Comparison of ENCODE assay signal across 12 cellular contexts in genomic region chr3:13574798-13575451, GRCh38. TPM values are rescaled to one million over a fixed set of nuclear protein-coding genes. Genes with fewer than 3 reads are reported as not detected.
DNase-seq lines count a peak whose midpoint lies in the region; ATAC-seq and TF ChIP-seq lines count a peak whose summit lies in the region.
"Had no signal": no experiment of that assay in that cellular context is flagged by ENCODE, and none has a peak within 500 bp of the region (broad histone marks: within the 10 kb centered on the region; RNA-seq: fewer than 3 reads in every experiment).

No MANE protein-coding gene starts in this region.

- WGBS in SK-N-SH (ENCODE audit: low lambda C conversion rate), result 37% methylated on average over 8 of the region's 18 CpGs
- 42% methylated on average over 18 of the region's 18 CpGs for WGBS in right cardiac atrium

- H3K9me3 ChIP-seq in SK-N-SH, result no peaks in the 10 kb centered on the region
- no peaks in the 10 kb centered on the region for H3K9me3 ChIP-seq in right cardiac atrium (ENCODE audit: control insufficient read depth, low read length)
- no peaks in the 10 kb centered on the region for H3K9me3 ChIP-seq in PC-9 (ENCODE audit: insufficient read depth, low read depth)
- H3K9me3 ChIP-seq: mucosa of descending colon had no signal

- no peaks in the 10 kb centered on the region for H3K9me3 Mint-ChIP-seq in stimulated activated naive CD8-positive, alpha-beta T cell treated with anti-CD3 and anti-CD28 coated beads, Interleukin-15, Interleukin-2, amounts not matched to agents 100 ng/mL and 50 ng/mL, for 24 hours
- H3K9me3 Mint-ChIP-seq: activated naive CD4-positive, alpha-beta T cell treated with anti-CD3 and anti-CD28 coated beads, Interleukin-2, amount 50 U/mL, for 24 hours had no signal

- peaks cover 18% of the 10 kb centered on the region for H3K4me1 Mint-ChIP-seq in stimulated activated naive CD8-positive, alpha-beta T cell treated with anti-CD3 and anti-CD28 coated beads, Interleukin-15, Interleukin-2, amounts not matched to agents 100 ng/mL and 50 ng/mL, for 24 hours (ENCODE audit: low read depth)
- H3K4me1 Mint-ChIP-seq: activated naive CD4-positive, alpha-beta T cell treated with anti-CD3 and anti-CD28 coated beads, Interleukin-2, amount 50 U/mL, for 24 hours had no signal

- H2AFZ ChIP-seq in SK-N-SH (ENCODE audit: low read depth) (no peak overlapping the region), PC-9 (no peak overlapping the region)

- CTCF ChIA-PET in SK-N-SH (lab: Yijun Ruan, JAX), result interaction anchor here (0.7 to 12.6 kb wide), 8 partner anchors 11 to 83 kb away, joined by 3 to 138 read pairs (median 4); no protein-coding TSS in a partner anchor
- CTCF ChIA-PET in PC-9 (lab: Charles Lee), result no interaction called here

- no peaks in the 10 kb centered on the region for H3K9me2 ChIP-seq in SK-N-SH
- H3K9me2 ChIP-seq in PC-9 (ENCODE audit: insufficient read depth), result no peaks in the 10 kb centered on the region

- no peak overlapping the region for H3K9ac ChIP-seq in SK-N-SH

- no peaks in the 10 kb centered on the region for H3K27me3 ChIP-seq in SK-N-SH (ENCODE audit: insufficient read depth)
- no peaks in the 10 kb centered on the region for H3K27me3 ChIP-seq in right cardiac atrium (ENCODE audit: control insufficient read depth, insufficient read depth)
- H3K27me3 ChIP-seq in PC-9 (ENCODE audit: insufficient read depth, low read depth), result no peaks in the 10 kb centered on the region

- no peak for TF ChIP-seq EP300 in SK-N-SH (IDR thresholded peaks at IDR 0.05; ENCODE audit: borderline replicate concordance in 1 of 2, low read depth in 1 of 2, low read length in 1 of 2)

- no peak for TF ChIP-seq RAD21 in SK-N-SH (IDR thresholded peaks at IDR 0.05; ENCODE audit: low read length)

- no peaks in the 10 kb centered on the region for H3K27me3 Mint-ChIP-seq in stimulated activated naive CD8-positive, alpha-beta T cell treated with anti-CD3 and anti-CD28 coated beads, Interleukin-15, Interleukin-2, amounts not matched to agents 100 ng/mL and 50 ng/mL, for 24 hours
- H3K27me3 Mint-ChIP-seq: activated naive CD4-positive, alpha-beta T cell treated with anti-CD3 and anti-CD28 coated beads, Interleukin-2, amount 50 U/mL, for 24 hours had no signal

- intact Hi-C loops in right cardiac atrium (cut with DNase I), result no loop called here
- intact Hi-C loops in PC-9 (cut with micrococcal nuclease; ENCODE audit: unreplicated experiment), result no loop called here

- H3K4me1 ChIP-seq in SK-N-SH (ENCODE audit: control insufficient read depth in 1 of 2, insufficient read depth in 2 of 2, low read depth in 1 of 2, low read length in 1 of 2) (peaks cover 3 to 76% of the 10 kb centered on the region in 2 experiments; a peak in 2 of 4 replicates), right cardiac atrium (ENCODE audit: control insufficient read depth, insufficient read depth, low read length) (peaks cover 14% of the 10 kb centered on the region), PC-9 (replicated peaks; ENCODE audit: insufficient read depth) (peaks cover 10% of the 10 kb centered on the region)

- H3K4me3 ChIP-seq in SK-N-SH (ENCODE audit: low read depth in 2 of 2, low read length in 1 of 2) (no peak overlapping the region), right cardiac atrium (ENCODE audit: low read length) (no peak overlapping the region), PC-9 (no peak overlapping the region)
- H3K4me3 ChIP-seq: mucosa of descending colon had no signal

- no peak for TF ChIP-seq CTCF in SK-N-SH (IDR thresholded peaks at IDR 0.05)
- no peak for TF ChIP-seq CTCF in PC-9 (conservative IDR thresholded peaks at IDR 0.05)

- peak in 1 of 2 donors; percentile 37 for ATAC-seq in right cardiac atrium
- ATAC-seq: mucosa of descending colon had no signal

- peak; percentile 8 for DNase-seq in activated T-cell treated with anti-CD3 and anti-CD28 coated beads for 24 hours (ENCODE audit: low read depth)
- no peak for DNase-seq in activated T-cell treated with anti-CD3 and anti-CD28 coated beads, Interleukin-2, amount 50 U/mL, for 1 hour
- no peak for DNase-seq in SK-N-SH
- DNase-seq in right cardiac atrium, result peak in 2 of 3 donors; percentile 46 to 52
- no peak for DNase-seq in PC-9
- no peak for DNase-seq in NCI-H2107 treated with DMSO at 0.1 percent for 48 hours (lab: John Stamatoyannopoulos, UW; ENCODE audit: unreplicated experiment)
- DNase-seq in effector CD4-positive, alpha-beta T cell, result no peak
- DNase-seq: NCI-H1436 treated with DMSO at 0.1 percent for 48 hours had no signal

- H3K36me3 ChIP-seq in SK-N-SH (replicated peaks in 1 of 2; ENCODE audit: control insufficient read depth in 1 of 2, insufficient read depth in 2 of 2, low read length in 1 of 2) (no peaks in the 10 kb centered on the region), PC-9 (ENCODE audit: low read depth) (no peaks in the 10 kb centered on the region)

- H3K36me3 Mint-ChIP-seq in stimulated activated naive CD8-positive, alpha-beta T cell treated with anti-CD3 and anti-CD28 coated beads, Interleukin-15, Interleukin-2, amounts not matched to agents 100 ng/mL and 50 ng/mL, for 24 hours (ENCODE audit: low read depth), result no peaks in the 10 kb centered on the region
- H3K36me3 Mint-ChIP-seq: activated naive CD4-positive, alpha-beta T cell treated with anti-CD3 and anti-CD28 coated beads, Interleukin-2, amount 50 U/mL, for 24 hours had no signal

- H3F3A ChIP-seq in SK-N-SH (replicated peaks; ENCODE audit: insufficient read depth), result no peaks in the 10 kb centered on the region
- peaks cover 8% of the 10 kb centered on the region for H3F3A ChIP-seq in PC-9 (ENCODE audit: insufficient read depth, low read depth)

- H3K79me2 ChIP-seq in SK-N-SH (ENCODE audit: insufficient read depth) (no peaks in the 10 kb centered on the region), PC-9 (ENCODE audit: low read depth) (no peaks in the 10 kb centered on the region)

- no peaks in the 10 kb centered on the region for H4K20me1 ChIP-seq in SK-N-SH (ENCODE audit: insufficient read depth)
- H4K20me1 ChIP-seq in PC-9 (ENCODE audit: insufficient read depth), result no peaks in the 10 kb centered on the region

- peak overlapping the region; percentile 34 for H3K27ac Mint-ChIP-seq in stimulated activated naive CD8-positive, alpha-beta T cell treated with anti-CD3 and anti-CD28 coated beads, Interleukin-15, Interleukin-2, amounts not matched to agents 100 ng/mL and 50 ng/mL, for 24 hours
- H3K27ac Mint-ChIP-seq: activated naive CD4-positive, alpha-beta T cell treated with anti-CD3 and anti-CD28 coated beads, Interleukin-2, amount 50 U/mL, for 24 hours had no signal

- no TSS peak for BruUV-seq in PC-9 (replicated peaks; lab: Mats Ljungman, UMichigan)

- H3K4me2 ChIP-seq in SK-N-SH (no peak overlapping the region; the same call in 1 of the 2 replicates), PC-9 (no peak overlapping the region)

- H3K4me3 Mint-ChIP-seq in stimulated activated naive CD8-positive, alpha-beta T cell treated with anti-CD3 and anti-CD28 coated beads, Interleukin-15, Interleukin-2, amounts not matched to agents 100 ng/mL and 50 ng/mL, for 24 hours, result no peak overlapping the region
- H3K4me3 Mint-ChIP-seq: activated naive CD4-positive, alpha-beta T cell treated with anti-CD3 and anti-CD28 coated beads, Interleukin-2, amount 50 U/mL, for 24 hours had no signal

- POLR2A ChIA-PET in SK-N-SH (lab: Yijun Ruan, JAX), result interaction anchor here (0.9 to 3.0 kb wide), 8 partner anchors 9 to 93 kb away, joined by 3 to 41 read pairs (median 6); partner anchors contain the start of gene FBLN2
- POLR2A ChIA-PET in PC-9 (lab: Charles Lee; ENCODE audit: unreplicated experiment), result interaction anchor here (0.7 kb wide), 1 partner anchor 61 kb away, joined by 3 read pairs; no protein-coding TSS in a partner anchor

- H3K27ac ChIP-seq in SK-N-SH (ENCODE audit: low read depth in 2 of 2, low read length in 1 of 2) (peak overlapping the region in 1 of 2 experiments; percentile 99; a peak in 3 of 4 replicates), right cardiac atrium (ENCODE audit: low read length) (peak overlapping the region; percentile 15), PC-9 (no peak overlapping the region)
- H3K27ac ChIP-seq: C4-2B had no signal

TF ChIP-seq in SK-N-SH, 30 proteins besides CTCF, POLR2A, EP300 and RAD21:
- TF ChIP-seq SMC3 (IDR thresholded peaks at IDR 0.05; ENCODE audit: low read depth, low read length) (peak; percentile 4; the same call in 1 of the 2 replicates), MXI1 (IDR thresholded peaks at IDR 0.05; ENCODE audit: low read depth, low read length) (peak; percentile 75), RFX5 (IDR thresholded peaks at IDR 0.05; ENCODE audit: low read length) (no peak), PBX3 (IDR thresholded peaks at IDR 0.05) (no peak), NFIC (IDR thresholded peaks at IDR 0.05; ENCODE audit: borderline replicate concordance) (no peak)

RNA-seq across cellular contexts. Expression of gene FBLN2, which starts 26.0 kb away (rescaled TPM):
- 4.8 and 5.2 TPM in 2 replicates for polyA plus RNA-seq in SK-N-SH (2012; rRNA removed)
- 1.5 and 2.6 TPM in 2 replicates for polyA plus RNA-seq in SK-N-SH (2012; cell fraction: cytosol; rRNA removed)
- polyA plus RNA-seq in SK-N-SH (2012; cell fraction: nucleus; rRNA removed), result 4.4 and 5.2 TPM in 2 replicates
- 100 to 1,000 TPM; 165 to 323 (median 258) TPM for total RNA-seq in right cardiac atrium
- polyA plus RNA-seq in right cardiac atrium, result 124 TPM
- total RNA-seq in PC-9 (2021), result 0.57 and 1.8 TPM in 2 replicates

Comparison
In these comparisons a context has a peak if more than half of its experiments do, and no peak if none do; other contexts are left out.
1. DNase-seq: peak in activated T-cell treated with anti-CD3 and anti-CD28 coated beads for 24 hours (single experiment) and right cardiac atrium (2 of 3); none in activated T-cell treated with anti-CD3 and anti-CD28 coated beads, Interleukin-2, amount 50 U/mL, for 1 hour (single experiment), SK-N-SH (single experiment), PC-9 (0 of 2), NCI-H2107 treated with DMSO at 0.1 percent for 48 hours (single experiment) and effector CD4-positive, alpha-beta T cell (single experiment).
2. RNA of gene FBLN2, which starts 26.0 kb away (total RNA-seq): 165 to 323 TPM in right cardiac atrium; 0.57 to 1.8 TPM in PC-9; every median in the first group is over 10 times any median in the second.